8 cellular contexts compared by ENCODE assay signal in genomic region chr16:84423416-84423837, GRCh38. TPM values are rescaled to one million over a fixed set of nuclear protein-coding genes. Genes with fewer than 3 reads are reported as not detected.
DNase-seq lines count a peak whose midpoint lies in the region; ATAC-seq and TF ChIP-seq lines count a peak whose summit lies in the region.

No MANE protein-coding gene starts in this region.

- H3K4me1 ChIP-seq in Panc1 (ENCODE audit: control insufficient read depth, insufficient read depth, low read length) (no peaks in the 10 kb centered on the region), vagina (no peaks in the 10 kb centered on the region)

- H3K4me3 ChIP-seq in Panc1 (ENCODE audit: low read depth in 2 of 2, low read length in 2 of 2): no peak overlapping the region
- no peak overlapping the region for H3K4me3 ChIP-seq in vagina

- H3K27me3 ChIP-seq in Panc1 (ENCODE audit: control insufficient read depth, insufficient read depth, low read length) (no peaks in the 10 kb centered on the region), vagina (no peaks in the 10 kb centered on the region)

- no peak for TF ChIP-seq POLR2A in vagina (IDR thresholded peaks at IDR 0.05)

- H3K27ac ChIP-seq in Panc1 (ENCODE audit: low read length) (no peak overlapping the region), vagina (no peak overlapping the region)

- POLR2A ChIA-PET in Panc1 (lab: Charles Lee): no interaction called here

- in situ Hi-C loops in GM13977 (cut with MboI; ENCODE audit: low pct_unique_long_range_greater_than_20kb, low sequenced_read_pairs, unreplicated experiment) (no loop called here), Panc1 (cut with HindIII; ENCODE audit: low pct_unique_long_range_greater_than_20kb, low sequenced_read_pairs) (no loop called here)

- intact Hi-C loops in Panc1 (cut with micrococcal nuclease; ENCODE audit: unreplicated experiment) (no loop called here), vagina (cut with DNase I) (no loop called here)

- no TSS peak for BruUV-seq in Panc1 (replicated peaks; lab: Mats Ljungman, UMichigan)

- peak; percentile 60 for ATAC-seq in Panc1
- ATAC-seq in HG03097 (IDR thresholded peaks at IDR 0.05; ENCODE audit: low FRiP score, unreplicated experiment): no peak

- H3K9me3 ChIP-seq in Panc1 (ENCODE audit: control insufficient read depth, insufficient read depth, low read depth, low read length) (no peaks in the 10 kb centered on the region), vagina (no peaks in the 10 kb centered on the region)

- TF ChIP-seq CTCF in GM13977 (IDR thresholded peaks at IDR 0.05; ENCODE audit: extremely low read depth, insufficient read depth, missing control alignments) (no peak), Panc1 (IDR thresholded peaks at IDR 0.05) (no peak), vagina (IDR thresholded peaks at IDR 0.05) (no peak)

- H3K36me3 ChIP-seq in Panc1 (ENCODE audit: control insufficient read depth, insufficient read depth, low read length) (no peaks in the 10 kb centered on the region), vagina (no peaks in the 10 kb centered on the region)

- DNase-seq in A172 (ENCODE audit: low spot score) (peak; percentile 70), GM13977 (ENCODE audit: low spot score) (peak; percentile 52), Panc1 (ENCODE audit: low read depth, low spot score) (no peak), fibroblast of peridontal ligament (ENCODE audit: extremely low read depth) (peak; percentile 26), dedifferentiated amniotic fluid mesenchymal stem cell (ENCODE audit: extremely low spot score) (no peak), NCI-H187 (lab: John Stamatoyannopoulos, UW) (no peak), vagina (ENCODE audit: extremely low spot score in 2 of 2) (no peak)

- CTCF ChIA-PET in Panc1 (lab: Charles Lee): no interaction called here

RNA-seq across cellular contexts. Expression of gene ATP2C2, which starts 55.1 kb away (rescaled TPM):
- total RNA-seq in A172 (2014; rRNA removed; shearing (Covaris generic)): not detected in 2 replicates
- total RNA-seq in Panc1 (2021; ENCODE audit: unreplicated experiment) (0.67 TPM), vagina (35.1 TPM)
- 0.15 TPM for polyA plus RNA-seq in Panc1 (2012; ENCODE audit: insufficient read length)

Comparison
In these comparisons a context has a peak if more than half of its experiments do, and no peak if none do; other contexts are left out.
1. DNase-seq: peak in A172 (single experiment), GM13977 (single experiment) and fibroblast of peridontal ligament (single experiment); none in Panc1 (single experiment), dedifferentiated amniotic fluid mesenchymal stem cell (single experiment), NCI-H187 (0 of 2) and vagina (0 of 2).
2. RNA of gene ATP2C2, which starts 55.1 kb away (total RNA-seq): 35.1 TPM in vagina (single experiment); 0.67 TPM in Panc1 (single experiment) and not detected in A172; every median in the first group is over 10 times any median in the second.